ENCODE assay signal across 30 cellular contexts in genomic region chr1:114521396-114522263, GRCh38.
"Had no signal": no experiment of that assay in that cellular context is flagged by ENCODE, and none has a peak within 500 bp of the region (broad histone marks: within the 10 kb centered on the region; RNA-seq: fewer than 3 reads in every experiment).

No MANE protein-coding gene starts in this region.

- ATAC-seq: esophagus mucosa; gastrocnemius medialis; left lobe of liver; mucosa of descending colon; naive thymus-derived CD8-positive, alpha-beta T cell; psoas muscle; right cardiac atrium; stimulated activated naive B cell treated with anti-CD40 and anti-IgM and Interleukin-4, amounts not matched to agents 10 μg/mL and 1 μg/mL and 100 μg/mL, for 72 hours had no signal

- H3K27me3 ChIP-seq: colonic mucosa, ovary, sigmoid colon, vagina had no signal

- H3K36me3 Mint-ChIP-seq: memory B cell; mesothelial cell of epicardium; naive thymus-derived CD8-positive, alpha-beta T cell; stimulated activated naive B cell treated with anti-CD40 and anti-IgM and Interleukin-4, amounts not matched to agents 10 μg/mL and 1 μg/mL and 100 μg/mL, for 72 hours had no signal

- H3K4me1 ChIP-seq: colonic mucosa, gastrocnemius medialis, psoas muscle, sigmoid colon, tibial nerve, vagina had no signal

- H3K36me3 ChIP-seq: colonic mucosa, gastrocnemius medialis, ovary, sigmoid colon, thoracic aorta, tibial nerve, vagina had no signal

- H3K4me3 Mint-ChIP-seq: dendritic cell treated with granulocyte-macrophage colony-stimulating factor and Interleukin-4, amounts not matched to agents 40 ng/mL and 50 ng/mL, for 4 days; endodermal cell; memory B cell; mesothelial cell of epicardium; naive thymus-derived CD8-positive, alpha-beta T cell; nephron progenitor cell; stimulated activated naive B cell treated with anti-CD40 and anti-IgM and Interleukin-4, amounts not matched to agents 10 μg/mL and 1 μg/mL and 100 μg/mL, for 72 hours; stimulated activated naive CD8-positive, alpha-beta T cell treated with anti-CD3 and anti-CD28 coated beads, Interleukin-15, Interleukin-2, amounts not matched to agents 100 ng/mL and 50 ng/mL, for 24 hours had no signal

- DNase-seq: colonic mucosa; effector CD8-positive, alpha-beta T cell; endodermal cell; foreskin fibroblast; gastrocnemius medialis; head of caudate nucleus; mucosa of descending colon; naive thymus-derived CD8-positive, alpha-beta T cell; nephron progenitor cell; occipital lobe; ovary; posterior cingulate gyrus; psoas muscle; right cardiac atrium; sigmoid colon; stimulated activated CD4-positive, alpha-beta T cell treated with anti-CD3 and anti-CD28 coated beads, Interleukin-15, amount 100 ng/mL, for 24 hours; stimulated activated CD4-positive, alpha-beta T cell treated with anti-CD3 and anti-CD28 coated beads, Interleukin-2, amount 100 ng/mL, for 48 hours; stimulated activated naive B cell treated with anti-CD40 and anti-IgM and Interleukin-4, amounts not matched to agents 10 μg/mL and 1 μg/mL and 100 μg/mL, for 72 hours had no signal

- H3K4me1 Mint-ChIP-seq: memory B cell; stimulated activated naive B cell treated with anti-CD40 and anti-IgM and Interleukin-4, amounts not matched to agents 10 μg/mL and 1 μg/mL and 100 μg/mL, for 72 hours had no signal

- H3K27ac ChIP-seq: colonic mucosa, epithelial cell of prostate, gastrocnemius medialis, ovary, psoas muscle, sigmoid colon, skin epidermis, thoracic aorta, tibial nerve, vagina had no signal

- H3K4me3 ChIP-seq: colonic mucosa, gastrocnemius medialis, lung, mucosa of descending colon, ovary, psoas muscle, sigmoid colon, skin epidermis, thoracic aorta, tibial nerve, vagina had no signal

- H3K9me3 Mint-ChIP-seq: dendritic cell treated with granulocyte-macrophage colony-stimulating factor and Interleukin-4, amounts not matched to agents 40 ng/mL and 50 ng/mL, for 4 days; memory B cell; mesothelial cell of epicardium; naive thymus-derived CD8-positive, alpha-beta T cell; nephron progenitor cell; stimulated activated naive B cell treated with anti-CD40 and anti-IgM and Interleukin-4, amounts not matched to agents 10 μg/mL and 1 μg/mL and 100 μg/mL, for 72 hours; stimulated activated naive CD8-positive, alpha-beta T cell treated with anti-CD3 and anti-CD28 coated beads, Interleukin-15, Interleukin-2, amounts not matched to agents 100 ng/mL and 50 ng/mL, for 24 hours had no signal

- H3K9me3 ChIP-seq: colonic mucosa, gastrocnemius medialis, mucosa of descending colon, ovary, psoas muscle, sigmoid colon, thoracic aorta, tibial nerve, vagina had no signal
